In genomic region chr21:37546949-37547614, GRCh38 we compare ENCODE assay signal across 1 cellular context.
A peak's percentile ranks its signal among the peaks of the same experiment; 100 is the strongest.
TF ChIP-seq lines count a peak whose summit lies in the region.

No MANE protein-coding gene starts in this region.

TF ChIP-seq in K562, 482 proteins besides CTCF, POLR2A, EP300 and RAD21 (continued from another document):
- TF ChIP-seq, protein P1, sequence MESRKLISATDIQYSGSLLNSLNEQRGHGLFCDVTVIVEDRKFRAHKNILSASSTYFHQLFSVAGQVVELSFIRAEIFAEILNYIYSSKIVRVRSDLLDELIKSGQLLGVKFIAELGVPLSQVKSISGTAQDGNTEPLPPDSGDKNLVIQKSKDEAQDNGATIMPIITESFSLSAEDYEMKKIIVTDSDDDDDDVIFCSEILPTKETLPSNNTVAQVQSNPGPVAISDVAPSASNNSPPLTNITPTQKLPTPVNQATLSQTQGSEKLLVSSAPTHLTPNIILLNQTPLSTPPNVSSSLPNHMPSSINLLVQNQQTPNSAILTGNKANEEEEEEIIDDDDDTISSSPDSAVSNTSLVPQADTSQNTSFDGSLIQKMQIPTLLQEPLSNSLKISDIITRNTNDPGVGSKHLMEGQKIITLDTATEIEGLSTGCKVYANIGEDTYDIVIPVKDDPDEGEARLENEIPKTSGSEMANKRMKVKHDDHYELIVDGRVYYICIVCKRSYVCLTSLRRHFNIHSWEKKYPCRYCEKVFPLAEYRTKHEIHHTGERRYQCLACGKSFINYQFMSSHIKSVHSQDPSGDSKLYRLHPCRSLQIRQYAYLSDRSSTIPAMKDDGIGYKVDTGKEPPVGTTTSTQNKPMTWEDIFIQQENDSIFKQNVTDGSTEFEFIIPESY (CRISPR knock-in tag; IDR thresholded peaks at IDR 0.05) = no peak
- TF ChIP-seq ZBTB40 (IDR thresholded peaks at IDR 0.05) = 0 out of 2 replicates have a peak, but pooled peaks have one; percentile 12
- TF ChIP-seq ZBTB40 (CRISPR knock-in tag; IDR thresholded peaks at IDR 0.05) = no peak
- no peak for TF ChIP-seq MTF1 (CRISPR knock-in tag; IDR thresholded peaks at IDR 0.05; ENCODE audit: borderline replicate concordance)
- TF ChIP-seq CTBP1 (IDR thresholded peaks at IDR 0.05; ENCODE audit: borderline replicate concordance) = 0 out of 2 replicates have a peak, but pooled peaks have one; percentile 16
- no peak for TF ChIP-seq XRCC4 (IDR thresholded peaks at IDR 0.05; ENCODE audit: extremely low read depth, insufficient read depth, insufficient read length)
- TF ChIP-seq PTTG1 (tag; IDR thresholded peaks at IDR 0.05; ENCODE audit: low read depth) = no peak
- TF ChIP-seq PBX2 (CRISPR knock-in tag; IDR thresholded peaks at IDR 0.05; ENCODE audit: low read depth) = no peak
- peak; percentile 93 for TF ChIP-seq PBX2 (tag; conservative IDR thresholded peaks at IDR 0.05; ENCODE audit: low read depth)
- TF ChIP-seq, protein P2, sequence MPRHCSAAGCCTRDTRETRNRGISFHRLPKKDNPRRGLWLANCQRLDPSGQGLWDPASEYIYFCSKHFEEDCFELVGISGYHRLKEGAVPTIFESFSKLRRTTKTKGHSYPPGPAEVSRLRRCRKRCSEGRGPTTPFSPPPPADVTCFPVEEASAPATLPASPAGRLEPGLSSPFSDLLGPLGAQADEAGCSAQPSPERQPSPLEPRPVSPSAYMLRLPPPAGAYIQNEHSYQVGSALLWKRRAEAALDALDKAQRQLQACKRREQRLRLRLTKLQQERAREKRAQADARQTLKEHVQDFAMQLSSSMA (CRISPR knock-in tag; IDR thresholded peaks at IDR 0.05) = no peak
- no peak for TF ChIP-seq HIVEP1 (CRISPR knock-in tag; IDR thresholded peaks at IDR 0.05)
- 0 out of 4 replicates have a peak, but pooled peaks of 1 of the 2 experiments have one; percentile 9 for TF ChIP-seq SRF (CRISPR knock-in tag; IDR thresholded peaks at IDR 0.05)
- TF ChIP-seq CBX1 (IDR thresholded peaks at IDR 0.05; ENCODE audit: low read depth) = no peak
- TF ChIP-seq PKNOX1 (IDR thresholded peaks at IDR 0.05) = peak; percentile 42
TF ChIP-seq in K562: peak in this region for 20.
